In genomic region chrX:5842601-5843000, GRCh38 we compare ENCODE assay signal across 23 cellular contexts.
"Had no signal": no experiment of that assay in that cellular context is flagged by ENCODE, and none has a peak within 500 bp of the region (broad histone marks: within the 10 kb centered on the region; RNA-seq: fewer than 3 reads in every experiment).

No MANE protein-coding gene starts in this region.

- H3K9me3 ChIP-seq: left ventricle myocardium inferior, mucosa of descending colon, ovary, prostate gland, spleen, suprapubic skin, thoracic aorta, tibial artery, upper lobe of right lung, uterus had no signal

- H3K27me3 ChIP-seq: ovary, spleen, suprapubic skin, tibial artery, upper lobe of right lung, uterus had no signal

- H3K36me3 ChIP-seq: left ventricle myocardium inferior, ovary, prostate gland, spleen, suprapubic skin, thoracic aorta, tibial artery, upper lobe of right lung, uterus had no signal

- ATAC-seq: mucosa of descending colon; naive thymus-derived CD4-positive, alpha-beta T cell; natural killer cell treated with Interleukin-12 subunit alpha and Interleukin-12 subunit beta and Interleukin-15 and Interleukin-18, amount 100 ng/mL, for 72 hours; right cardiac atrium; sciatic nerve; stimulated activated effector memory CD8-positive, alpha-beta T cell treated with anti-CD3 and anti-CD28 coated beads, Interleukin-12 subunit alpha, Interleukin-12 subunit beta, amount 100 ng/mL, for 72 hours; upper lobe of right lung had no signal

- DNase-seq: islet precursor cell; left ventricle myocardium inferior; midbrain; mucosa of descending colon; naive thymus-derived CD4-positive, alpha-beta T cell; ovary; retina; right cardiac atrium; small intestine; spleen; stimulated activated CD4-positive, alpha-beta T cell treated with anti-CD3 and anti-CD28 coated beads, Interleukin-4, amount 100 ng/mL, for 24 hours; stimulated activated naive CD4-positive, alpha-beta T cell; tibial artery; trophoblast cell; upper lobe of right lung; uterus had no signal

- FAIRE-seq: small intestine had no signal

- H3K4me3 ChIP-seq: left ventricle myocardium inferior, lung, mucosa of descending colon, ovary, prostate gland, spleen, suprapubic skin, thoracic aorta, tibial artery, upper lobe of right lung, uterus had no signal

- H3K4me1 ChIP-seq: left ventricle myocardium inferior, prostate gland, spleen, suprapubic skin, tibial artery, upper lobe of right lung, uterus had no signal

- H3K27ac ChIP-seq: left ventricle myocardium inferior, ovary, prostate gland, spleen, suprapubic skin, thoracic aorta, tibial artery, upper lobe of right lung, uterus had no signal
